In genomic region chrX:136147320-136147901, GRCh38 we compare ENCODE assay signal across 8 cellular contexts. TPM values are rescaled to one million over a fixed set of nuclear protein-coding genes. Genes with fewer than 3 reads are reported as not detected.
DNase-seq lines count a peak whose midpoint lies in the region; ATAC-seq and TF ChIP-seq lines count a peak whose summit lies in the region.

Gene FHL1, plus strand, starts transcription at chrX:136147533.

- no peaks in the 10 kb centered on the region for H3K36me3 ChIP-seq in Panc1 (ENCODE audit: control insufficient read depth, insufficient read depth, low read length)
- no peaks in the 10 kb centered on the region for H3K36me3 ChIP-seq in upper lobe of right lung

- H3K9me3 ChIP-seq in Panc1 (ENCODE audit: control insufficient read depth, insufficient read depth, low read depth, low read length) (no peaks in the 10 kb centered on the region), upper lobe of right lung (no peaks in the 10 kb centered on the region)

- ATAC-seq in Panc1 (peak; percentile 91), upper lobe of right lung (peak; percentile 96), GM18511 (IDR thresholded peaks at IDR 0.05; ENCODE audit: unreplicated experiment) (no peak)

- peak within 1 kb of the TSS; percentile 80 for H3K4me3 Mint-ChIP-seq in activated naive CD4-positive, alpha-beta T cell treated with anti-CD3 and anti-CD28 coated beads, Interleukin-2, amount 10 ng/mL, durations not matched to agents 7 days and 5 days

- no peak for TF ChIP-seq CTCF in Panc1 (IDR thresholded peaks at IDR 0.05)
- TF ChIP-seq CTCF in upper lobe of right lung (IDR thresholded peaks at IDR 0.05), result no peak

- H3K27ac Mint-ChIP-seq in activated naive CD4-positive, alpha-beta T cell treated with anti-CD3 and anti-CD28 coated beads, Interleukin-2, amount 10 ng/mL, durations not matched to agents 7 days and 5 days, result peak within 1 kb of the TSS; percentile 52

- H3K27ac ChIP-seq in Panc1 (ENCODE audit: low read length) (0 out of 2 replicates have a peak within 1 kb of the TSS, but pooled peaks have one; percentile 45), upper lobe of right lung (peak within 1 kb of the TSS; percentile 77)

- intact Hi-C loops in Panc1 (cut with micrococcal nuclease; ENCODE audit: unreplicated experiment), result no loop called here
- intact Hi-C loops in upper lobe of right lung (cut with DNase I), result no loop called here

- CTCF ChIA-PET in Panc1 (lab: Charles Lee), result no interaction called here
- CTCF ChIA-PET in activated naive CD4-positive, alpha-beta T cell treated with anti-CD3 and anti-CD28 coated beads, Interleukin-2, amount 10 ng/mL, durations not matched to agents 7 days and 5 days (lab: Charles Lee), result no interaction called here

- H3K9me3 Mint-ChIP-seq in activated naive CD4-positive, alpha-beta T cell treated with anti-CD3 and anti-CD28 coated beads, Interleukin-2, amount 10 ng/mL, durations not matched to agents 7 days and 5 days, result no peaks in the 10 kb centered on the region

- H3K4me3 ChIP-seq in Panc1 (ENCODE audit: low read depth in 2 of 2, low read length in 2 of 2) (peak within 1 kb of the TSS; percentile 43 to 53), upper lobe of right lung (peak within 1 kb of the TSS; percentile 54)

- peaks cover 19% of the 10 kb centered on the region for H3K27me3 Mint-ChIP-seq in activated naive CD4-positive, alpha-beta T cell treated with anti-CD3 and anti-CD28 coated beads, Interleukin-2, amount 10 ng/mL, durations not matched to agents 7 days and 5 days

- peaks cover 4% of the 10 kb centered on the region; the same call in 1 of the 2 replicates for H3K4me1 ChIP-seq in Panc1 (ENCODE audit: control insufficient read depth, insufficient read depth, low read length)
- H3K4me1 ChIP-seq in upper lobe of right lung, result no peaks in the 10 kb centered on the region

- in situ Hi-C loops in Panc1 (cut with HindIII; ENCODE audit: low pct_unique_long_range_greater_than_20kb, low sequenced_read_pairs), result no loop called here

- H3K36me3 Mint-ChIP-seq in activated naive CD4-positive, alpha-beta T cell treated with anti-CD3 and anti-CD28 coated beads, Interleukin-2, amount 10 ng/mL, durations not matched to agents 7 days and 5 days, result peaks cover 2% of the 10 kb centered on the region

- peaks cover 40% of the 10 kb centered on the region for H3K4me1 Mint-ChIP-seq in activated naive CD4-positive, alpha-beta T cell treated with anti-CD3 and anti-CD28 coated beads, Interleukin-2, amount 10 ng/mL, durations not matched to agents 7 days and 5 days

- DNase-seq in NCI-H446 (lab: John Stamatoyannopoulos, UW) (peak; percentile 7 to 44), NCI-H446 treated with DMSO at 0.1 percent for 48 hours (lab: John Stamatoyannopoulos, UW) (no peak), Panc1 (ENCODE audit: low read depth, low spot score) (no peak), glomerular endothelial cell (ENCODE audit: extremely low read depth, low read depth, low spot score) (no peak), nucleus accumbens (lab: John Stamatoyannopoulos, UW) (peak in 44 of 56 donors; percentile 1 to 65 (median 34)), upper lobe of right lung (peak; percentile 82)
- DNase-seq in activated naive CD4-positive, alpha-beta T cell treated with anti-CD3 and anti-CD28 coated beads, Interleukin-2, amount 10 ng/mL, durations not matched to agents 7 days and 5 days, result peak; percentile 64

- BruUV-seq in Panc1 (replicated peaks; lab: Mats Ljungman, UMichigan), result no TSS peak

- H3K27me3 ChIP-seq in Panc1 (ENCODE audit: control insufficient read depth, insufficient read depth, low read length), result peaks cover 14% of the 10 kb centered on the region
- H3K27me3 ChIP-seq in upper lobe of right lung, result no peaks in the 10 kb centered on the region

- POLR2A ChIA-PET in Panc1 (lab: Charles Lee), result no interaction called here

RNA-seq across cellular contexts. Expression of gene FHL1, which starts in this region (rescaled TPM):
- total RNA-seq in Panc1 (2021; ENCODE audit: unreplicated experiment) (67.9 TPM), glomerular endothelial cell (68.3 and 82.2 TPM in 2 replicates), upper lobe of right lung (328 TPM)
- polyA plus RNA-seq in Panc1 (2012; ENCODE audit: insufficient read length), result 20.0 TPM

Comparison
In these comparisons a context has a peak if more than half of its experiments do, and no peak if none do; other contexts are left out.
1. DNase-seq: peak in NCI-H446 (2 of 2), activated naive CD4-positive, alpha-beta T cell treated with anti-CD3 and anti-CD28 coated beads, Interleukin-2, amount 10 ng/mL, durations not matched to agents 7 days and 5 days (single experiment), nucleus accumbens (44 of 56) and upper lobe of right lung (single experiment); none in NCI-H446 treated with DMSO at 0.1 percent for 48 hours (single experiment), Panc1 (single experiment) and glomerular endothelial cell (single experiment).